Comparison of ENCODE assay signal across 8 cellular contexts in genomic region chr15:74373731-74374647, GRCh38. TPM values are rescaled to one million over a fixed set of nuclear protein-coding genes. Genes with fewer than 3 reads are reported as not detected.
A peak's percentile ranks its signal among the peaks of the same experiment; 100 is the strongest.
DNase-seq lines count a peak whose midpoint lies in the region; ATAC-seq and TF ChIP-seq lines count a peak whose summit lies in the region.

No MANE protein-coding gene starts in this region.

- peak overlapping the region; percentile 71 for H3K9ac ChIP-seq in OCI-LY1 (ENCODE audit: low read length)
- peak overlapping the region in 1 of 2 donors; percentile 44 for H3K9ac ChIP-seq in mucosa of rectum (ENCODE audit: low read depth in 1 of 2, low read length in 2 of 2)

- H3K4me1 Mint-ChIP-seq in IgD-negative memory B cell = peaks cover 9 to 21% (median 13%) of the 10 kb centered on the region in 3 donors

- H2AFZ ChIP-seq in OCI-LY1 (ENCODE audit: low read length) = peak overlapping the region; percentile 62; the same call in 1 of the 2 replicates

- peaks cover 5% of the 10 kb centered on the region for H3K27me3 Mint-ChIP-seq in IgD-negative memory B cell

- H3K9me3 ChIP-seq in OCI-LY1 (ENCODE audit: low read length) = no peaks in the 10 kb centered on the region
- H3K9me3 ChIP-seq in mucosa of rectum (ENCODE audit: control insufficient read depth in 2 of 2, low read length in 2 of 2) = no peaks in the 10 kb centered on the region

- H3K27ac Mint-ChIP-seq in IgD-negative memory B cell = peak overlapping the region; percentile 40 to 91 (median 64)

- no peaks in the 10 kb centered on the region for H3K9me2 ChIP-seq in OCI-LY1 (ENCODE audit: low read depth, low read length)

- H4K20me1 ChIP-seq in OCI-LY1 (ENCODE audit: insufficient read depth, low read length) = no peaks in the 10 kb centered on the region

- no peaks in the 10 kb centered on the region for H3K9me3 Mint-ChIP-seq in IgD-negative memory B cell

- DNase-seq in DMS 273 treated with DMSO at 0.1 percent for 48 hours (lab: John Stamatoyannopoulos, UW) (peak; percentile 58), activated T-cell treated with anti-CD3 and anti-CD28 coated beads for 1 hour (ENCODE audit: low read depth) (peak; percentile 94), epithelial cell of proximal tubule (ENCODE audit: low read depth) (no peak)
- peak; percentile 92 for DNase-seq in stimulated activated CD8-positive, alpha-beta memory T cell treated with anti-CD3 and anti-CD28 coated beads, Interleukin-4, amount 100 ng/mL, for 24 hours (ENCODE audit: low read depth)

- no peaks in the 10 kb centered on the region; the same call in 1 of the 2 replicates for H3K27me3 ChIP-seq in OCI-LY1 (ENCODE audit: insufficient read depth, low read length)
- peaks cover 0 to 4% of the 10 kb centered on the region in 2 donors for H3K27me3 ChIP-seq in mucosa of rectum (ENCODE audit: control insufficient read depth in 2 of 2, insufficient read depth in 2 of 2, low read length in 2 of 2)

- H3K4me2 ChIP-seq in OCI-LY1 (ENCODE audit: low read length) = peak overlapping the region; percentile 91

- no peaks in the 10 kb centered on the region for H3K36me3 Mint-ChIP-seq in IgD-negative memory B cell

- ATAC-seq in GM21529 (IDR thresholded peaks at IDR 0.05; ENCODE audit: unreplicated experiment) = peak; percentile 66

- no peaks in the 10 kb centered on the region for H3F3A ChIP-seq in OCI-LY1 (ENCODE audit: insufficient read depth, low read length)

- peak; percentile 84 for TF ChIP-seq CTCF in OCI-LY1 (IDR thresholded peaks at IDR 0.05; ENCODE audit: low read length)
- peak; percentile 86 for TF ChIP-seq CTCF in epithelial cell of proximal tubule (conservative IDR thresholded peaks at IDR 0.05; ENCODE audit: low read depth, low read length)

- H3K4me3 ChIP-seq in OCI-LY1 (ENCODE audit: low read depth, low read length, poor library complexity, severe bottlenecking) = peak overlapping the region; percentile 71
- H3K4me3 ChIP-seq in epithelial cell of proximal tubule (ENCODE audit: low read depth, low read length) = peak overlapping the region; percentile 68
- peak overlapping the region; percentile 70 to 76 for H3K4me3 ChIP-seq in mucosa of rectum (ENCODE audit: low read length in 2 of 2)

- peak overlapping the region; percentile 68 for H3K27ac ChIP-seq in OCI-LY1 (ENCODE audit: low read depth, low read length, poor library complexity, severe bottlenecking)
- H3K27ac ChIP-seq in mucosa of rectum (ENCODE audit: low read depth in 2 of 2, low read length in 2 of 2) = peak overlapping the region in 1 of 2 donors; percentile 63

- no peaks in the 10 kb centered on the region for H3K36me3 ChIP-seq in OCI-LY1 (ENCODE audit: insufficient read depth, low read length)
- H3K36me3 ChIP-seq in mucosa of rectum (ENCODE audit: control insufficient read depth in 2 of 2, insufficient read depth in 2 of 2, low read length in 2 of 2) = no peaks in the 10 kb centered on the region

- no peaks in the 10 kb centered on the region for H3K79me2 ChIP-seq in OCI-LY1 (ENCODE audit: insufficient read depth, low read length)

- H3K4me3 Mint-ChIP-seq in IgD-negative memory B cell = peak overlapping the region; percentile 73 to 94 (median 88)

- H3K4me1 ChIP-seq in OCI-LY1 (ENCODE audit: insufficient read depth, low read length, severe bottlenecking) = peaks cover 17% of the 10 kb centered on the region
- peaks cover 13 to 14% of the 10 kb centered on the region in 2 donors for H3K4me1 ChIP-seq in mucosa of rectum (ENCODE audit: control insufficient read depth in 2 of 2, insufficient read depth in 2 of 2, low read length in 2 of 2)

RNA-seq across cellular contexts. Expression of gene CYP11A1, which starts 6.5 kb away (rescaled TPM):
- polyA plus RNA-seq in IgD-negative memory B cell = not detected
- 0.87 and 2.6 TPM in 2 replicates for total RNA-seq in epithelial cell of proximal tubule

RNA-seq across cellular contexts. Expression of gene SEMA7A, which starts 59.8 kb away (rescaled TPM):
- polyA plus RNA-seq in IgD-negative memory B cell = 5.0 TPM
- 112 and 113 TPM in 2 replicates for total RNA-seq in epithelial cell of proximal tubule
